In the genomic region with DNA sequence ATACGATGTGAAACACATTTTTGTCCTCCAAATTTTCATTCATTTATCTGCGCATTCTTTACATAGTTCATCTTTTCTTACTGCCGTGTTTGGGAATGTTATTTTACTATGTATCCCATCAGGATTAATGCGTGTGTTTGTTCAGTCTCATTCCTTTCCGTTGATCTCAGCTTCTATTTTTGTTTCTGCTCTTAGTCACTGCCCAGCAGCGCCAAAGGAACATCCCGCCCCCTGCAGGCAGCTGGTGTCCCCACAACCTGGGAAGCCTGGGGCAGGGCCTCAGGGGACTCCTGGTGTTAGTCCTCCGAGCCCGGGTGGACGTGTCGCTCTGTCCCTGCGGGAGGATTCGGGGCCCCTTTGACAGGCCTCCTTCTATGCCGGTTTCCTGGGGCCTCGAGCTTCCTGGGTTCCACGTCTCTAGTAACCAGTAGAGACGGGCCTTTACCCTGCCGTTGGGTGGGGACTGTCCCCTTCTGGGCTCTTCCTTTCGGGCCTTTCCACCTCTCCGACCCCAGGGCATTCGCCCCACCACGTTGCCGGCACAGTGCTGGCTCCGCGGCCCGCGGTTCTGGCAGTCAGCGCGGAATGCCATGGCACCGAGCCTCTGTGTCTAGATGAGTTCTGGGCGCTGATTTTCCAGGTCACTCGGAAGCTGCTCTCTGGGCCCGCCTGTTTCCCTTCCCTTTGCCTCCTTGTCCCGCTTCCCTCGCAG, we compare ENCODE assay signal across 1 cellular context.
TF ChIP-seq lines count a peak whose summit lies in the region.

No MANE protein-coding gene starts in this region.

TF ChIP-seq in A549, 52 proteins besides CTCF, POLR2A, EP300 and RAD21 (continued from another document):
- TF ChIP-seq, protein P1, sequence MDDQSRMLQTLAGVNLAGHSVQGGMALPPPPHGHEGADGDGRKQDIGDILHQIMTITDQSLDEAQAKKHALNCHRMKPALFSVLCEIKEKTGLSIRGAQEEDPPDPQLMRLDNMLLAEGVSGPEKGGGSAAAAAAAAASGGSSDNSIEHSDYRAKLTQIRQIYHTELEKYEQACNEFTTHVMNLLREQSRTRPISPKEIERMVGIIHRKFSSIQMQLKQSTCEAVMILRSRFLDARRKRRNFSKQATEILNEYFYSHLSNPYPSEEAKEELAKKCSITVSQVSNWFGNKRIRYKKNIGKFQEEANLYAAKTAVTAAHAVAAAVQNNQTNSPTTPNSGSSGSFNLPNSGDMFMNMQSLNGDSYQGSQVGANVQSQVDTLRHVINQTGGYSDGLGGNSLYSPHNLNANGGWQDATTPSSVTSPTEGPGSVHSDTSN (IDR thresholded peaks at IDR 0.05) = 0 out of 2 replicates have a peak, but pooled peaks have one; percentile 47
- TF ChIP-seq FOSB (CRISPR knock-in tag; IDR thresholded peaks at IDR 0.05) (peak; percentile 30; the same call in 1 of the 2 replicates), HEYL (CRISPR knock-in tag; IDR thresholded peaks at IDR 0.05) (0 out of 2 replicates have a peak, but pooled peaks have one; percentile 30), JUNB (IDR thresholded peaks at IDR 0.05) (peak; percentile 80), GATA3 (IDR thresholded peaks at IDR 0.05; ENCODE audit: borderline replicate concordance) (peak; percentile 84; the same call in 1 of the 2 replicates), TP53 (CRISPR knock-in tag; IDR thresholded peaks at IDR 0.05) (peak; percentile 27; the same call in 1 of the 2 replicates), PHF8 (IDR thresholded peaks at IDR 0.05; ENCODE audit: borderline replicate concordance, low read depth) (peak; percentile 25), SMC3 (IDR thresholded peaks at IDR 0.05) (peak; percentile 81), JUN (IDR thresholded peaks at IDR 0.05) (peak; percentile 40 to 89; a peak in 4 of 5 replicates), ZC3H11A (IDR thresholded peaks at IDR 0.05) (no peak), HOXB13 (CRISPR knock-in tag; IDR thresholded peaks at IDR 0.05; ENCODE audit: low read depth) (peak; percentile 79; the same call in 1 of the 2 replicates), ESRRA (IDR thresholded peaks at IDR 0.05; ENCODE audit: borderline replicate concordance, low read length) (no peak), EHF (CRISPR knock-in tag; IDR thresholded peaks at IDR 0.05) (peak; percentile 87), NPAS2 (CRISPR knock-in tag; IDR thresholded peaks at IDR 0.05; ENCODE audit: borderline replicate concordance) (no peak), FOSL2 (IDR thresholded peaks at IDR 0.05) (peak; percentile 79), FOSL2 (CRISPR knock-in tag; IDR thresholded peaks at IDR 0.05) (peak; percentile 98), ZNF302 (CRISPR knock-in tag; IDR thresholded peaks at IDR 0.05) (no peak)
- TF ChIP-seq, protein P2, sequence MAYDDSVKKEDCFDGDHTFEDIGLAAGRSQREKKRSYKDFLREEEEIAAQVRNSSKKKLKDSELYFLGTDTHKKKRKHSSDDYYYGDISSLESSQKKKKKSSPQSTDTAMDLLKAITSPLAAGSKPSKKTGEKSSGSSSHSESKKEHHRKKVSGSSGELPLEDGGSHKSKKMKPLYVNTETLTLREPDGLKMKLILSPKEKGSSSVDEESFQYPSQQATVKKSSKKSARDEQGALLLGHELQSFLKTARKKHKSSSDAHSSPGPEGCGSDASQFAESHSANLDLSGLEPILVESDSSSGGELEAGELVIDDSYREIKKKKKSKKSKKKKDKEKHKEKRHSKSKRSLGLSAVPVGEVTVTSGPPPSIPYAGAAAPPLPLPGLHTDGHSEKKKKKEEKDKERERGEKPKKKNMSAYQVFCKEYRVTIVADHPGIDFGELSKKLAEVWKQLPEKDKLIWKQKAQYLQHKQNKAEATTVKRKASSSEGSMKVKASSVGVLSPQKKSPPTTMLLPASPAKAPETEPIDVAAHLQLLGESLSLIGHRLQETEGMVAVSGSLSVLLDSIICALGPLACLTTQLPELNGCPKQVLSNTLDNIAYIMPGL (CRISPR knock-in tag; IDR thresholded peaks at IDR 0.05; ENCODE audit: borderline replicate concordance) = 0 out of 2 replicates have a peak, but pooled peaks have one; percentile 59
- TF ChIP-seq, protein P3, sequence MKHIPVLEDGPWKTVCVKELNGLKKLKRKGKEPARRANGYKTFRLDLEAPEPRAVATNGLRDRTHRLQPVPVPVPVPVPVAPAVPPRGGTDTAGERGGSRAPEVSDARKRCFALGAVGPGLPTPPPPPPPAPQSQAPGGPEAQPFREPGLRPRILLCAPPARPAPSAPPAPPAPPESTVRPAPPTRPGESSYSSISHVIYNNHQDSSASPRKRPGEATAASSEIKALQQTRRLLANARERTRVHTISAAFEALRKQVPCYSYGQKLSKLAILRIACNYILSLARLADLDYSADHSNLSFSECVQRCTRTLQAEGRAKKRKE (CRISPR knock-in tag; IDR thresholded peaks at IDR 0.05; ENCODE audit: low read depth) = 0 out of 2 replicates have a peak, but pooled peaks have one; percentile 21
- TF ChIP-seq, protein P4, sequence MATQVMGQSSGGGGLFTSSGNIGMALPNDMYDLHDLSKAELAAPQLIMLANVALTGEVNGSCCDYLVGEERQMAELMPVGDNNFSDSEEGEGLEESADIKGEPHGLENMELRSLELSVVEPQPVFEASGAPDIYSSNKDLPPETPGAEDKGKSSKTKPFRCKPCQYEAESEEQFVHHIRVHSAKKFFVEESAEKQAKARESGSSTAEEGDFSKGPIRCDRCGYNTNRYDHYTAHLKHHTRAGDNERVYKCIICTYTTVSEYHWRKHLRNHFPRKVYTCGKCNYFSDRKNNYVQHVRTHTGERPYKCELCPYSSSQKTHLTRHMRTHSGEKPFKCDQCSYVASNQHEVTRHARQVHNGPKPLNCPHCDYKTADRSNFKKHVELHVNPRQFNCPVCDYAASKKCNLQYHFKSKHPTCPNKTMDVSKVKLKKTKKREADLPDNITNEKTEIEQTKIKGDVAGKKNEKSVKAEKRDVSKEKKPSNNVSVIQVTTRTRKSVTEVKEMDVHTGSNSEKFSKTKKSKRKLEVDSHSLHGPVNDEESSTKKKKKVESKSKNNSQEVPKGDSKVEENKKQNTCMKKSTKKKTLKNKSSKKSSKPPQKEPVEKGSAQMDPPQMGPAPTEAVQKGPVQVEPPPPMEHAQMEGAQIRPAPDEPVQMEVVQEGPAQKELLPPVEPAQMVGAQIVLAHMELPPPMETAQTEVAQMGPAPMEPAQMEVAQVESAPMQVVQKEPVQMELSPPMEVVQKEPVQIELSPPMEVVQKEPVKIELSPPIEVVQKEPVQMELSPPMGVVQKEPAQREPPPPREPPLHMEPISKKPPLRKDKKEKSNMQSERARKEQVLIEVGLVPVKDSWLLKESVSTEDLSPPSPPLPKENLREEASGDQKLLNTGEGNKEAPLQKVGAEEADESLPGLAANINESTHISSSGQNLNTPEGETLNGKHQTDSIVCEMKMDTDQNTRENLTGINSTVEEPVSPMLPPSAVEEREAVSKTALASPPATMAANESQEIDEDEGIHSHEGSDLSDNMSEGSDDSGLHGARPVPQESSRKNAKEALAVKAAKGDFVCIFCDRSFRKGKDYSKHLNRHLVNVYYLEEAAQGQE (IDR thresholded peaks at IDR 0.05) = 0 out of 2 replicates have a peak, but pooled peaks have one; percentile 36
- TF ChIP-seq, protein P5, sequence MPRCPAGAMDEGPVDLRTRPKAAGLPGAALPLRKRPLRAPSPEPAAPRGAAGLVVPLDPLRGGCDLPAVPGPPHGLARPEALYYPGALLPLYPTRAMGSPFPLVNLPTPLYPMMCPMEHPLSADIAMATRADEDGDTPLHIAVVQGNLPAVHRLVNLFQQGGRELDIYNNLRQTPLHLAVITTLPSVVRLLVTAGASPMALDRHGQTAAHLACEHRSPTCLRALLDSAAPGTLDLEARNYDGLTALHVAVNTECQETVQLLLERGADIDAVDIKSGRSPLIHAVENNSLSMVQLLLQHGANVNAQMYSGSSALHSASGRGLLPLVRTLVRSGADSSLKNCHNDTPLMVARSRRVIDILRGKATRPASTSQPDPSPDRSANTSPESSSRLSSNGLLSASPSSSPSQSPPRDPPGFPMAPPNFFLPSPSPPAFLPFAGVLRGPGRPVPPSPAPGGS (IDR thresholded peaks at IDR 0.05) = 0 out of 3 replicates have a peak, but pooled peaks have one; percentile 22
- TF ChIP-seq, protein P6, sequence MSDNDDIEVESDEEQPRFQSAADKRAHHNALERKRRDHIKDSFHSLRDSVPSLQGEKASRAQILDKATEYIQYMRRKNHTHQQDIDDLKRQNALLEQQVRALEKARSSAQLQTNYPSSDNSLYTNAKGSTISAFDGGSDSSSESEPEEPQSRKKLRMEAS (IDR thresholded peaks at IDR 0.05) = peak; percentile 76
